Comparison of ENCODE assay signal across 8 cellular contexts in the genomic region with DNA sequence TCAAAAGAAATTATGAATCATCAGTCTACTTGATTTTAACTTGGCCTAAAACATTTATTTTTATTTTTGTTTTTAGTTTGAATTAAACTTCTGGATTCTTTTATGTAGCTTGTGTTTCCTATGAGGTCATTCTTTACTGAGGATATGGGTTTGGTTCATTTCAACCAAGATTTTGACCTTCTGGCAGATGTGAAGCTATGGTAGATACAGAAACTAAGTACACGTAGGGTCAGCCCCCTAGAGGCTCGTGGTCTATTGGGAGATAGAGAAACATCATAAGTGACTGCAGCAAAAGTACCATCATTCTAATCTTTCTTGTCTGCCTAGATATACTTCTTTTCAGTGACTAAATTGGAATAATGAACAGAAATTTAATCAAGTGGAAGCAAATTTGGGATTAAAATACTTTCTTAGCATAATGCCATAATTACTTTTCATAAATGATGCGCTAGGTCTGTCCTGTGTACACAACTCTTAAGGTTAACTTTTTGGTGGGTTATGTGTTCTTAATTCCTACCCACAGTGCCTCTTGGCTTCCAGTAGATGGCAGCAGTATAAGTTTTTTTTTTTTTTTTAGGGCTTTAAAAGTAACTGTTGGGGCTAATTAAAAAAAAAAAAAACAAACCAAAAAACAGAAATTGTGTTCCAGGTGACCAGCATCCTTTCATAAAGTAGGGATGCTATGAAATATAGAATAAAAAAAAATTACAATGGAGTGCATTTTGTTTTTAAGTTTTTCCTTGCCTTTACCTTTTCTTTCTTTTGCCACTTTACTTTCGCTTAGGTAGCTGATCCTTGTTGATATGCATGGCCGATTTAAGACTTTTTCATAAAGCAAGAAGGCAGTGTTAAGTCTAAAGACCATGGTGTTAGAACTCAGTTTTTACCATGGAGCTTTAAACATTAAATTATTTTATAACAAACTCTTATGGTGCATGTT. TPM values are rescaled to one million over a fixed set of nuclear protein-coding genes. Genes with fewer than 3 reads are reported as not detected.
DNase-seq lines count a peak whose midpoint lies in the region; ATAC-seq, FAIRE-seq and TF ChIP-seq lines count a peak whose summit lies in the region.

No MANE protein-coding gene starts in this region.

- ATAC-seq in left ventricle myocardium superior (peak; percentile 41), HG03196 (IDR thresholded peaks at IDR 0.05; ENCODE audit: unreplicated experiment) (no peak)

- peak; percentile 66 for FAIRE-seq in GM19239 (lab: Jason Lieb, UNC)
- FAIRE-seq in TTC549 (lab: Jason Lieb, UNC) = peak; percentile 7

- peaks cover 0 to 6% (median 0%) of the 10 kb centered on the region in 4 donors for H3K4me1 ChIP-seq in transverse colon

- POLR2A ChIA-PET in BJ (lab: Charles Lee) = interaction anchor here (0.6 kb wide), 1 partner anchor 38 kb away, joined by 4 read pairs; no protein-coding TSS in a partner anchor

- CTCF ChIA-PET in BJ (lab: Yijun Ruan, JAX) = interaction anchor here (0.6 to 2.8 kb wide), 25 partner anchors 9 to 443 kb away, joined by 3 to 9 read pairs (median 4); no protein-coding TSS in a partner anchor

- intact Hi-C loops in left ventricle myocardium superior (cut with micrococcal nuclease) = no loop called here
- intact Hi-C loops in transverse colon (cut with DNase I; ENCODE audit: low total_unique reads) = no loop called here

- no peak overlapping the region for H3K4me3 ChIP-seq in BJ (ENCODE audit: low read depth, low read length)
- no peak overlapping the region for H3K4me3 ChIP-seq in transverse colon

- DNase-seq in BJ (ENCODE audit: low read depth) = no peak
- DNase-seq in GM19239 (ENCODE audit: insufficient read length, low spot score) = peak; percentile 17
- no peak for DNase-seq in left ventricle myocardium superior
- DNase-seq in transverse colon = no peak
- DNase-seq in stimulated activated CD4-positive, alpha-beta T cell treated with anti-CD3 and anti-CD28 coated beads, Interleukin-4, amount 100 ng/mL, for 24 hours = no peak
- no peak for DNase-seq in effector CD8-positive, alpha-beta T cell (lab: John Stamatoyannopoulos, UW)

- TF ChIP-seq POLR2A in transverse colon (IDR thresholded peaks at IDR 0.05) = no peak

- TF ChIP-seq CTCF in BJ (IDR thresholded peaks at IDR 0.05; ENCODE audit: insufficient read depth, low read depth, low read length) (peak; percentile 64), transverse colon (IDR thresholded peaks at IDR 0.05) (peak; percentile 28 to 57 (median 54))

- TF ChIP-seq EP300 in transverse colon (IDR thresholded peaks at IDR 0.05; ENCODE audit: low read depth) = no peak

- 63 to 69% methylated on average over 5 of the region's 5 CpGs for whole genome bisulfite sequencing in transverse colon (ENCODE audit: low coverage in 1 of 2), 2 donors

- no peaks in the 10 kb centered on the region for H3K9me3 ChIP-seq in transverse colon

- no peak overlapping the region for H3K27ac ChIP-seq in transverse colon

- H3K27me3 ChIP-seq in BJ (ENCODE audit: control insufficient read depth, insufficient read depth, low read length) (no peaks in the 10 kb centered on the region), transverse colon (no peaks in the 10 kb centered on the region)

- H3K36me3 ChIP-seq in BJ (ENCODE audit: control insufficient read depth, insufficient read depth, low read length) = peaks cover 4% of the 10 kb centered on the region
- peaks cover 0 to 10% (median 2%) of the 10 kb centered on the region in 4 donors for H3K36me3 ChIP-seq in transverse colon

- in situ Hi-C loops in transverse colon (cut with MboI; ENCODE audit: low pct_ligation_motif_present in 1 of 4, low pct_unique_long_range_greater_than_20kb in 1 of 4, low sequenced_read_pairs in 3 of 4) = loop anchor here in 2 of 4 donors (10.0 kb wide), 2 partner anchors 430 to 440 kb away; no protein-coding TSS in a partner anchor

RNA-seq across cellular contexts. Expression of gene LRRTM2, which starts 49.9 kb away (rescaled TPM):
- polyA plus RNA-seq in BJ (2011; rRNA removed) = 0.02 and 0.07 TPM in 2 replicates
- polyA minus RNA-seq in BJ (2011; rRNA and poly(A)+ RNA removed) = 0.05 and 0.33 TPM in 2 replicates
- 0.12 TPM for total RNA-seq in left ventricle myocardium superior
- 1 to 10 TPM in 2 of 4 donors, under 1 TPM in 1, not detected in 1; 0.32 to 1.5 (median 1.1) TPM for total RNA-seq in transverse colon
